1 cellular context compared by ENCODE assay signal in genomic region chr10:5271526-5271925, GRCh38.
TF ChIP-seq lines count a peak whose summit lies in the region.

No MANE protein-coding gene starts in this region.

TF ChIP-seq in IMR-90, 13 proteins besides CTCF, POLR2A, EP300 and RAD21:
- TF ChIP-seq NFE2L2 (IDR thresholded peaks at IDR 0.05; ENCODE audit: low read depth, low read length) = no peak
- TF ChIP-seq BHLHE40 (IDR thresholded peaks at IDR 0.05; ENCODE audit: low read depth, low read length) = no peak
- TF ChIP-seq RFX5 (IDR thresholded peaks at IDR 0.05; ENCODE audit: low read depth, low read length) = no peak
- TF ChIP-seq MXI1 (IDR thresholded peaks at IDR 0.05; ENCODE audit: borderline replicate concordance, low read depth, low read length) = no peak
- no peak for TF ChIP-seq MAZ (IDR thresholded peaks at IDR 0.05; ENCODE audit: borderline replicate concordance, low read depth, low read length)
- no peak for TF ChIP-seq USF2 (IDR thresholded peaks at IDR 0.05; ENCODE audit: low read depth, low read length)
- no peak for TF ChIP-seq RCOR1 (IDR thresholded peaks at IDR 0.05; ENCODE audit: insufficient replicate concordance, low read length)
- no peak for TF ChIP-seq CEBPB (IDR thresholded peaks at IDR 0.05; ENCODE audit: low read depth, low read length)
- TF ChIP-seq MAFK (IDR thresholded peaks at IDR 0.05; ENCODE audit: low read depth, low read length) = no peak
- TF ChIP-seq FOS (IDR thresholded peaks at IDR 0.05; ENCODE audit: low read depth, low read length) = no peak
- TF ChIP-seq SMC3 (IDR thresholded peaks at IDR 0.05; ENCODE audit: low read depth, low read length) = no peak
